ENCODE assay signal across 24 cellular contexts in the genomic region with DNA sequence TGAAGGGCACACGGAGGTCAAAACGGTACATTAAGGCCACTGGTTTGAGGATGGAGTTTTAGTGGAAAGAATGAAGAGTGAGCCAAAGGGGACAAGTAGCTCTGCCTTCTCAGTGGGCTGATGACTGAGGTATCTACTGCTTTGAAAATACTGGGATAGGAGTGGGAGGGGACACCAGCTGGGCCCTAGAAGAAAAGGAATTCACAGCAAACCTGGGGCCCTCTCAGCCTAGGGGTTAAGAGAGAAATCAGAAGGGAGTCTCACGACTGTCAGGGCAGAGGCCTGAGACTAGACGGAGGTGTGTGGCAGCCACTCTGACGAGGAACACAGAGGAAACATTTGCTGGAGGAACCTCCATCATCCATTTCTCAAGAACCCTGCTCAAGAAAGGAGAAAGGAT.
DNase-seq lines count a peak whose midpoint lies in the region; ATAC-seq and TF ChIP-seq lines count a peak whose summit lies in the region.
"Had no signal": no experiment of that assay in that cellular context is flagged by ENCODE, and none has a peak within 500 bp of the region (broad histone marks: within the 10 kb centered on the region; RNA-seq: fewer than 3 reads in every experiment).

No MANE protein-coding gene starts in this region.

- no peak overlapping the region for H4K91ac ChIP-seq in H9 (ENCODE audit: insufficient read length, low read depth, low read length)
- no peak overlapping the region for H4K91ac ChIP-seq in neuronal stem cell (ENCODE audit: low read depth, low read length, poor library complexity)

- H2AK5ac ChIP-seq in H9 (ENCODE audit: insufficient read length, low read length): no peak overlapping the region
- H2AK5ac ChIP-seq in neuronal stem cell (ENCODE audit: low read depth, low read length): no peak overlapping the region

- H3K4me1 ChIP-seq in H9 (ENCODE audit: insufficient read depth, low read length) (peaks cover 29% of the 10 kb centered on the region), esophagus muscularis mucosa (peaks cover 14 to 74% (median 56%) of the 10 kb centered on the region in 4 donors), neuronal stem cell (ENCODE audit: control insufficient read depth in 2 of 2, insufficient read depth in 1 of 2, low read depth in 1 of 2, low read length in 2 of 2) (peaks cover 20 to 39% of the 10 kb centered on the region in 2 donors)

- no peak for TF ChIP-seq EP300 in esophagus muscularis mucosa (IDR thresholded peaks at IDR 0.05)

- H3K4me2 ChIP-seq in H9 (ENCODE audit: insufficient read depth, insufficient read length, low read length): no peak overlapping the region
- H3K4me2 ChIP-seq in neuronal stem cell (ENCODE audit: insufficient read depth, low read length, poor library complexity, severe bottlenecking): no peak overlapping the region
- H3K4me2 ChIP-seq: BLaER1 treated with 17β-estradiol and CSF1 and Interleukin-3, amounts not matched to agents 10 nM and 100 nM; KMS-11 had no signal

- TF ChIP-seq CTCF in H9 (conservative IDR thresholded peaks at IDR 0.05) (no peak), esophagus muscularis mucosa (IDR thresholded peaks at IDR 0.05) (no peak), GM20000 (IDR thresholded peaks at IDR 0.05; ENCODE audit: extremely low read depth, missing control alignments) (no peak), lower leg skin (IDR thresholded peaks at IDR 0.05) (no peak)
- TF ChIP-seq CTCF in activated CD8-positive, alpha-beta T cell treated with anti-CD3 and anti-CD28 coated beads for 36 hours (IDR thresholded peaks at IDR 0.05): no peak

- CTCF ChIA-PET in activated CD8-positive, alpha-beta T cell treated with anti-CD3 and anti-CD28 coated beads for 36 hours (lab: Charles Lee): interaction anchor here (0.8 to 1.4 kb wide), 3 partner anchors 11 to 198 kb away, joined by 3 read pairs; no protein-coding TSS in a partner anchor

- no peaks in the 10 kb centered on the region for H3K36me3 ChIP-seq in esophagus muscularis mucosa
- no peaks in the 10 kb centered on the region for H3K36me3 ChIP-seq in neuronal stem cell (replicated peaks in 1 of 2; ENCODE audit: control insufficient read depth in 2 of 2, insufficient read depth in 2 of 2, low read length in 2 of 2)
- H3K36me3 ChIP-seq: BLaER1 treated with 17β-estradiol and CSF1 and Interleukin-3, amounts not matched to agents 10 nM and 100 nM; gastroesophageal sphincter; left lung; MG63 had no signal

- H3K23ac ChIP-seq in H9 (ENCODE audit: insufficient read length, low read depth, low read length) (no peak overlapping the region), neuronal stem cell (ENCODE audit: low read depth, low read length, poor library complexity) (no peak overlapping the region)

- no peaks in the 10 kb centered on the region for H3K9me3 Mint-ChIP-seq in H9
- no peaks in the 10 kb centered on the region for H3K9me3 Mint-ChIP-seq in activated T-helper 17 cell treated with anti-CD3 and anti-CD28 coated beads, Interleukin-2, amount 50 U/mL, for 72 hours
- H3K9me3 Mint-ChIP-seq in activated CD8-positive, alpha-beta T cell treated with anti-CD3 and anti-CD28 coated beads for 36 hours: no peaks in the 10 kb centered on the region
- H3K9me3 Mint-ChIP-seq: central memory CD8-positive, alpha-beta T cell; dendritic cell treated with granulocyte-macrophage colony-stimulating factor and Interleukin-4, amounts not matched to agents 40 ng/mL and 50 ng/mL, for 4 days had no signal

- H4K20me1 ChIP-seq in H9 (ENCODE audit: control insufficient read depth, insufficient read depth, insufficient read length): no peaks in the 10 kb centered on the region
- H4K20me1 ChIP-seq: BLaER1 treated with 17β-estradiol and CSF1 and Interleukin-3, amounts not matched to agents 10 nM and 100 nM had no signal

- H2BK5ac ChIP-seq in H9 (ENCODE audit: insufficient read length, low read length): no peak overlapping the region
- H2BK5ac ChIP-seq in neuronal stem cell (ENCODE audit: low read length): no peak overlapping the region

- H4K8ac ChIP-seq in H9 (replicated peaks; ENCODE audit: insufficient read length, low read depth, low read length) (no peak overlapping the region), neuronal stem cell (ENCODE audit: low read depth, low read length) (no peak overlapping the region)

- H3K4ac ChIP-seq in H9 (ENCODE audit: low read depth, low read length): no peak overlapping the region
- no peak overlapping the region for H3K4ac ChIP-seq in neuronal stem cell (ENCODE audit: low read length)

- H3T11ph ChIP-seq in H9 (ENCODE audit: low read length): no peak overlapping the region

- intact Hi-C loops in esophagus muscularis mucosa (cut with DNase I): no loop called here
- intact Hi-C loops in activated CD8-positive, alpha-beta T cell treated with anti-CD3 and anti-CD28 coated beads for 36 hours (cut with micrococcal nuclease): no loop called here
- intact Hi-C loops in lower leg skin (cut with DNase I; ENCODE audit: low total_unique reads): no loop called here

- H3K79me1 ChIP-seq in H9 (ENCODE audit: insufficient read depth, low read depth, low read length, poor library complexity, severe bottlenecking) (no peaks in the 10 kb centered on the region), neuronal stem cell (ENCODE audit: low read depth, low read length) (no peaks in the 10 kb centered on the region)

- H3K9ac ChIP-seq in H9 (ENCODE audit: extremely low read depth, insufficient read length, low read length) (no peak overlapping the region), neuronal stem cell (ENCODE audit: low read depth, low read length, poor library complexity) (no peak overlapping the region)
- H3K9ac ChIP-seq: BLaER1 treated with 17β-estradiol and CSF1 and Interleukin-3, amounts not matched to agents 10 nM and 100 nM; KMS-11 had no signal

- H2BK20ac ChIP-seq in H9 (ENCODE audit: low read depth, low read length, poor library complexity, severe bottlenecking): no peak overlapping the region

- H3K27me3 ChIP-seq in H9 (ENCODE audit: insufficient read depth, low read length) (no peaks in the 10 kb centered on the region), esophagus muscularis mucosa (no peaks in the 10 kb centered on the region), neuronal stem cell (ENCODE audit: control insufficient read depth in 3 of 3, insufficient read depth in 3 of 3, low read depth in 1 of 3, low read length in 3 of 3) (peaks cover 0 to 2% (median 0%) of the 10 kb centered on the region in 3 experiments)
- H3K27me3 ChIP-seq: BLaER1 treated with 17β-estradiol and CSF1 and Interleukin-3, amounts not matched to agents 10 nM and 100 nM; gastroesophageal sphincter; left lung; MG63 had no signal

- H3K4me3 ChIP-seq in esophagus muscularis mucosa (no peak overlapping the region), neuronal stem cell (ENCODE audit: low read length in 2 of 2) (no peak overlapping the region), lower leg skin (ENCODE audit: low read depth, poor library complexity, severe bottlenecking) (no peak overlapping the region)
- H3K4me3 ChIP-seq: BLaER1 treated with 17β-estradiol and CSF1 and Interleukin-3, amounts not matched to agents 10 nM and 100 nM; gastroesophageal sphincter; left lung; MG63 had no signal

- H3K4me1 Mint-ChIP-seq in H9: peaks cover 48 to 59% of the 10 kb centered on the region in 2 experiments
- H3K4me1 Mint-ChIP-seq in activated T-helper 17 cell treated with anti-CD3 and anti-CD28 coated beads, Interleukin-2, amount 50 U/mL, for 72 hours: peaks cover 54% of the 10 kb centered on the region
- H3K4me1 Mint-ChIP-seq in activated CD8-positive, alpha-beta T cell treated with anti-CD3 and anti-CD28 coated beads for 36 hours (ENCODE audit: low read depth): peaks cover 51% of the 10 kb centered on the region

- DNase-seq in H9 (no peak), esophagus muscularis mucosa (ENCODE audit: extremely low spot score) (no peak), neuronal stem cell (ENCODE audit: low spot score) (no peak), GM20000 (ENCODE audit: low spot score) (no peak), activated gamma-delta T cell (lab: John Stamatoyannopoulos, UW) (no peak), lower leg skin (ENCODE audit: low spot score in 2 of 2) (no peak)
- DNase-seq in activated CD8-positive, alpha-beta T cell treated with anti-CD3 and anti-CD28 coated beads for 36 hours: no peak
- DNase-seq: activated CD8-positive, alpha-beta memory T cell treated with anti-CD3 and anti-CD28 coated beads for 24 hours; activated gamma-delta T cell treated with Interleukin-2 at 50 U/mL for 16 hours; hypothalamus; left lung; MG63; NCI-H1105; NCI-H187; occipital lobe; SHP77 treated with DMSO at 0.1 percent for 48 hours; stimulated activated CD4-positive, alpha-beta T cell treated with anti-CD3 and anti-CD28 coated beads, Interleukin-4, amount 100 ng/mL, for 1 hour; trophoblast cell had no signal

- H2AFZ ChIP-seq in H9 (ENCODE audit: low read length): no peak overlapping the region
- no peak overlapping the region for H2AFZ ChIP-seq in neuronal stem cell (ENCODE audit: low read length)

- no peak overlapping the region for H2BK120ac ChIP-seq in H9 (ENCODE audit: low read depth, low read length, poor library complexity, severe bottlenecking)
- H2BK120ac ChIP-seq in neuronal stem cell (ENCODE audit: low read depth, low read length): no peak overlapping the region

- no peak overlapping the region for H3K18ac ChIP-seq in H9 (ENCODE audit: insufficient read length, low read depth, low read length)
- peak overlapping the region; percentile 86 for H3K18ac ChIP-seq in neuronal stem cell (ENCODE audit: low read length)

- H3K4me3 Mint-ChIP-seq in H9: peak overlapping the region in 1 of 2 experiments; percentile 57; a peak in 3 of 5 replicates
- no peak overlapping the region for H3K4me3 Mint-ChIP-seq in activated T-helper 17 cell treated with anti-CD3 and anti-CD28 coated beads, Interleukin-2, amount 50 U/mL, for 72 hours
- no peak overlapping the region for H3K4me3 Mint-ChIP-seq in activated CD8-positive, alpha-beta T cell treated with anti-CD3 and anti-CD28 coated beads for 36 hours
- H3K4me3 Mint-ChIP-seq: central memory CD8-positive, alpha-beta T cell; dendritic cell treated with granulocyte-macrophage colony-stimulating factor and Interleukin-4, amounts not matched to agents 40 ng/mL and 50 ng/mL, for 4 days had no signal

- ATAC-seq in activated T-helper 17 cell treated with anti-CD3 and anti-CD28 coated beads, Interleukin-2, amount 50 U/mL, for 72 hours (replicated peaks): no peak
- ATAC-seq in activated CD8-positive, alpha-beta T cell treated with anti-CD3 and anti-CD28 coated beads for 36 hours: no peak
- ATAC-seq: gastroesophageal sphincter, left lung had no signal

- WGBS in H9 (ENCODE audit: extremely low coverage, insufficient read length, low lambda C conversion rate): no CpG with 5 or more reads among the region's 5 CpGs
- 79% methylated on average over 5 of the region's 5 CpGs for WGBS in esophagus muscularis mucosa
- WGBS in neuronal stem cell (ENCODE audit: extremely low coverage in 2 of 2, insufficient read length in 2 of 2, insufficient replicate concordance in 1 of 2), 2 donors: no CpG with 5 or more reads among the region's 5 CpGs
- 87 to 92% methylated on average over 5 of the region's 5 CpGs for WGBS in lower leg skin, 2 donors

- no peak overlapping the region for H3K27ac ChIP-seq in H9 (ENCODE audit: insufficient read length, low read depth, low read length)
- peak overlapping the region in 3 of 4 donors; percentile 3 to 35 (median 9) for H3K27ac ChIP-seq in esophagus muscularis mucosa (replicated peaks in 1 of 4)
- no peak overlapping the region for H3K27ac ChIP-seq in neuronal stem cell (replicated peaks; ENCODE audit: low read length)
- H3K27ac ChIP-seq: BLaER1 treated with 17β-estradiol and CSF1 and Interleukin-3, amounts not matched to agents 10 nM and 100 nM; KMS-11; left lung had no signal

- peak overlapping the region; percentile 35 to 89 (median 48); a peak in 5 of 7 replicates for H3K27ac Mint-ChIP-seq in H9
- H3K27ac Mint-ChIP-seq in activated T-helper 17 cell treated with anti-CD3 and anti-CD28 coated beads, Interleukin-2, amount 50 U/mL, for 72 hours: peak overlapping the region; percentile 34
- no peak overlapping the region for H3K27ac Mint-ChIP-seq in activated CD8-positive, alpha-beta T cell treated with anti-CD3 and anti-CD28 coated beads for 36 hours
- H3K27ac Mint-ChIP-seq: dendritic cell treated with granulocyte-macrophage colony-stimulating factor and Interleukin-4, amounts not matched to agents 40 ng/mL and 50 ng/mL, for 4 days had no signal

- H2BK12ac ChIP-seq in H9 (ENCODE audit: insufficient read length, low read depth, low read length) (no peak overlapping the region), neuronal stem cell (ENCODE audit: low read length) (no peak overlapping the region)

- TF ChIP-seq POLR2A in esophagus muscularis mucosa (IDR thresholded peaks at IDR 0.05; ENCODE audit: low read depth): no peak
- no peak for TF ChIP-seq POLR2A in lower leg skin (IDR thresholded peaks at IDR 0.05)

- H3K79me2 ChIP-seq in H9 (ENCODE audit: insufficient read depth, low read length): peaks cover 7% of the 10 kb centered on the region; the same call in 1 of the 2 replicates

- no peaks in the 10 kb centered on the region for H3K27me3 Mint-ChIP-seq in H9 (ENCODE audit: low read depth)
- H3K27me3 Mint-ChIP-seq in activated T-helper 17 cell treated with anti-CD3 and anti-CD28 coated beads, Interleukin-2, amount 50 U/mL, for 72 hours: no peaks in the 10 kb centered on the region
- no peaks in the 10 kb centered on the region for H3K27me3 Mint-ChIP-seq in activated CD8-positive, alpha-beta T cell treated with anti-CD3 and anti-CD28 coated beads for 36 hours
- H3K27me3 Mint-ChIP-seq: central memory CD8-positive, alpha-beta T cell; dendritic cell treated with granulocyte-macrophage colony-stimulating factor and Interleukin-4, amounts not matched to agents 40 ng/mL and 50 ng/mL, for 4 days had no signal

- H3K14ac ChIP-seq in H9 (ENCODE audit: insufficient read depth, low read length) (no peak overlapping the region; the same call in 1 of the 2 replicates), neuronal stem cell (ENCODE audit: low read length) (no peak overlapping the region)

- no peak overlapping the region for H3K56ac ChIP-seq in H9 (ENCODE audit: insufficient read length, low read depth, low read length)

- no peak overlapping the region for H4K5ac ChIP-seq in H9 (ENCODE audit: insufficient read length, low read depth, low read length)

- no peaks in the 10 kb centered on the region for H3K36me3 Mint-ChIP-seq in H9 (ENCODE audit: insufficient read depth in 1 of 3, low read depth in 3 of 3)
- H3K36me3 Mint-ChIP-seq in activated T-helper 17 cell treated with anti-CD3 and anti-CD28 coated beads, Interleukin-2, amount 50 U/mL, for 72 hours (ENCODE audit: low read depth): no peaks in the 10 kb centered on the region
- H3K36me3 Mint-ChIP-seq in activated CD8-positive, alpha-beta T cell treated with anti-CD3 and anti-CD28 coated beads for 36 hours (ENCODE audit: low read depth): no peaks in the 10 kb centered on the region

- H3K23me2 ChIP-seq in H9 (ENCODE audit: insufficient read length, low read depth, low read length, poor library complexity, severe bottlenecking): no peaks in the 10 kb centered on the region

- POLR2A ChIA-PET in activated CD8-positive, alpha-beta T cell treated with anti-CD3 and anti-CD28 coated beads for 36 hours (lab: Charles Lee): interaction anchor here (2.2 kb wide), 1 partner anchor 13 kb away, joined by 6 read pairs; no protein-coding TSS in a partner anchor

- H3K9me3 ChIP-seq in H9 (ENCODE audit: control insufficient read depth, low read depth, low read length) (no peaks in the 10 kb centered on the region), esophagus muscularis mucosa (no peaks in the 10 kb centered on the region), neuronal stem cell (replicated peaks in 1 of 2; ENCODE audit: control insufficient read depth in 2 of 2, insufficient read depth in 1 of 2, low read depth in 1 of 2, low read length in 2 of 2) (no peaks in the 10 kb centered on the region)
- H3K9me3 ChIP-seq: BLaER1 treated with 17β-estradiol and CSF1 and Interleukin-3, amounts not matched to agents 10 nM and 100 nM; gastroesophageal sphincter; left lung; MG63 had no signal

- no peak overlapping the region for H2BK15ac ChIP-seq in H9 (ENCODE audit: low read depth, low read length)
- no peak overlapping the region for H2BK15ac ChIP-seq in neuronal stem cell (ENCODE audit: low read length)

Comparison
In these comparisons a context has a peak if more than half of its experiments do, and no peak if none do; other contexts are left out.
1. H3K27ac ChIP-seq: peak in esophagus muscularis mucosa (3 of 4); none in H9 (single experiment) and neuronal stem cell (single experiment).